8 cellular contexts compared by ENCODE assay signal in genomic region chr1:181090653-181091126, GRCh38. TPM values are rescaled to one million over a fixed set of nuclear protein-coding genes. Genes with fewer than 3 reads are reported as not detected.
A peak's percentile ranks its signal among the peaks of the same experiment; 100 is the strongest.
DNase-seq lines count a peak whose midpoint lies in the region; ATAC-seq, FAIRE-seq and TF ChIP-seq lines count a peak whose summit lies in the region.

No MANE protein-coding gene starts in this region.

- ATAC-seq in GM12878, result peak; percentile 31
- ATAC-seq in memory B cell (ENCODE audit: low read depth), result no peak
- no peak for ATAC-seq in GM18858 (IDR thresholded peaks at IDR 0.05; ENCODE audit: unreplicated experiment)
- no peak for ATAC-seq in HG02642 (IDR thresholded peaks at IDR 0.05; ENCODE audit: poor library complexity, unreplicated experiment)

- RAD21 ChIA-PET in GM12878 (lab: Charles Lee; ENCODE audit: unreplicated experiment), result interaction anchor here (0.8 to 26.9 kb wide), 20 partner anchors 9 to 209 kb away, joined by 3 to 966 read pairs (median 5); partner anchors contain the start of gene MR1

- POLR2A ChIA-PET in GM12878 (lab: Charles Lee), result interaction anchor here (0.6 to 10.4 kb wide), 19 partner anchors 8 to 186 kb away, joined by 3 to 142 read pairs (median 8); partner anchors contain the start of gene MR1

- BruUV-seq in GM12878 (replicated peaks; lab: Mats Ljungman, UMichigan), result no TSS peak

- H3K27me3 Mint-ChIP-seq in memory B cell (no peaks in the 10 kb centered on the region), type B pancreatic cell (peaks cover 17% of the 10 kb centered on the region)

- DNase-seq in ELR (ENCODE audit: low read depth) (peak; percentile 61), NCI-H69 (lab: John Stamatoyannopoulos, UW) (peak; percentile 58), GM12878 (ENCODE audit: low read depth, low spot score) (no peak), memory B cell (ENCODE audit: low spot score in 2 of 2) (no peak), type B pancreatic cell (ENCODE audit: extremely low spot score, unreplicated experiment) (no peak)
- DNase-seq in effector CD8-positive, alpha-beta T cell (lab: John Stamatoyannopoulos, UW), result no peak

- H4K20me1 ChIP-seq in GM12878 (ENCODE audit: control insufficient read depth, insufficient read depth), result peaks cover 5% of the 10 kb centered on the region; the same call in 1 of the 2 replicates

- CTCF ChIA-PET in GM12878 (lab: Yijun Ruan, JAX), result interaction anchor here (0.9 to 38.4 kb wide), 13 partner anchors 8 to 209 kb away, joined by 3 to 1067 read pairs (median 7); no protein-coding TSS in a partner anchor

- WGBS in GM12878 (ENCODE audit: insufficient coverage, insufficient replicate concordance, low lambda C conversion rate, missing lambda C conversion rate), result under 1% methylated on average over 9 of the region's 9 CpGs

- H3K9me3 Mint-ChIP-seq in memory B cell (no peaks in the 10 kb centered on the region), type B pancreatic cell (no peaks in the 10 kb centered on the region)

- TF ChIP-seq POLR2A in GM12878 (IDR thresholded peaks at IDR 0.05; ENCODE audit: low read depth, low read length), result no peak

- no peaks in the 10 kb centered on the region for H3K27me3 ChIP-seq in GM12878 (replicated peaks in 1 of 2; ENCODE audit: control insufficient read depth in 2 of 2, insufficient read depth in 2 of 2, low read length in 1 of 2)

- peaks cover 36% of the 10 kb centered on the region for H3K4me1 Mint-ChIP-seq in memory B cell
- peaks cover 39% of the 10 kb centered on the region for H3K4me1 Mint-ChIP-seq in type B pancreatic cell (ENCODE audit: unreplicated experiment)

- H3K4me1 ChIP-seq in GM12878 (ENCODE audit: control insufficient read depth, insufficient read depth, low read length), result peaks cover 11% of the 10 kb centered on the region

- intact Hi-C loops in GM12878 (cut with micrococcal nuclease; ENCODE audit: unreplicated experiment), result loop anchor here (1.0 kb wide), 1 partner anchor 50 kb away; no protein-coding TSS in a partner anchor

- peak overlapping the region; percentile 89 for H3K4me2 ChIP-seq in GM12878 (ENCODE audit: control insufficient read depth, insufficient read depth)

- H3K36me3 Mint-ChIP-seq in memory B cell, result peaks cover 29% of the 10 kb centered on the region
- H3K36me3 Mint-ChIP-seq in type B pancreatic cell, result peaks cover 13% of the 10 kb centered on the region

- H3K36me3 ChIP-seq in GM12878 (ENCODE audit: control insufficient read depth in 2 of 2, insufficient read depth in 2 of 2, low read length in 1 of 2), result peaks cover 0 to 18% of the 10 kb centered on the region in 2 experiments; a peak in 3 of 4 replicates

- TF ChIP-seq EP300 in GM12878 (IDR thresholded peaks at IDR 0.05; ENCODE audit: borderline replicate concordance in 1 of 2, control insufficient read depth in 1 of 2, low read depth in 2 of 2, low read length in 2 of 2), result no peak

- peak overlapping the region; percentile 94 for H3K4me3 Mint-ChIP-seq in memory B cell
- H3K4me3 Mint-ChIP-seq in type B pancreatic cell, result peak overlapping the region; percentile 99

- TF ChIP-seq CTCF in GM12878 (IDR thresholded peaks at IDR 0.05 in 2 of 3, conservative IDR thresholded peaks at IDR 0.05 in 1 of 3; ENCODE audit: control insufficient read depth in 2 of 3, extremely low read depth in 1 of 3, insufficient read depth in 1 of 3, low read depth in 3 of 3, low read length in 3 of 3) (no peak), type B pancreatic cell (conservative IDR thresholded peaks at IDR 0.05) (no peak)

- TF ChIP-seq RAD21 in GM12878 (IDR thresholded peaks at IDR 0.05; ENCODE audit: insufficient read depth, low read depth, low read length), result no peak

- H3K27ac Mint-ChIP-seq in memory B cell, result peak overlapping the region; percentile 99
- H3K27ac Mint-ChIP-seq in type B pancreatic cell, result peak overlapping the region; percentile 98

- no peak for FAIRE-seq in GM12878 (lab: Jason Lieb, UNC)

- H3K79me2 ChIP-seq in GM12878 (ENCODE audit: control insufficient read depth, insufficient read depth, low read length), result peaks cover 67% of the 10 kb centered on the region

- H3K9me3 ChIP-seq in GM12878 (replicated peaks; ENCODE audit: control insufficient read depth, insufficient read depth, low read length), result no peaks in the 10 kb centered on the region; the same call in 2 of the 3 replicates

- no peak overlapping the region for H2AFZ ChIP-seq in GM12878 (ENCODE audit: control insufficient read depth, low read depth, low read length)

- H3K4me3 ChIP-seq in GM12878, result peak overlapping the region; percentile 99

- in situ Hi-C loops in GM12878 (cut with MboI), result loop anchor here (5.0 kb wide), 1 partner anchor 42 kb away; no protein-coding TSS in a partner anchor

- H3K27ac ChIP-seq in GM12878 (ENCODE audit: control insufficient read depth, insufficient read depth), result peak overlapping the region; percentile 97

- SMC1A ChIA-PET in GM12878 (lab: Charles Lee; ENCODE audit: uncharacterized antibody, unreplicated experiment), result interaction anchor here (0.6 to 39.2 kb wide), 19 partner anchors 11 to 589 kb away, joined by 3 to 1399 read pairs (median 4); partner anchors contain the start of gene ACBD6

- H3K9ac ChIP-seq in GM12878 (ENCODE audit: control insufficient read depth, insufficient read depth, low read length), result peak overlapping the region; percentile 98

TF ChIP-seq in GM12878, 131 proteins besides CTCF, POLR2A, EP300 and RAD21 (continues in another document):
- TF ChIP-seq ZBED1 (IDR thresholded peaks at IDR 0.05; ENCODE audit: borderline replicate concordance), result 0 out of 2 replicates have a peak, but pooled peaks have one; percentile 25
- TF ChIP-seq RELB (IDR thresholded peaks at IDR 0.05; ENCODE audit: low read depth), result no peak
- TF ChIP-seq, protein P1, sequence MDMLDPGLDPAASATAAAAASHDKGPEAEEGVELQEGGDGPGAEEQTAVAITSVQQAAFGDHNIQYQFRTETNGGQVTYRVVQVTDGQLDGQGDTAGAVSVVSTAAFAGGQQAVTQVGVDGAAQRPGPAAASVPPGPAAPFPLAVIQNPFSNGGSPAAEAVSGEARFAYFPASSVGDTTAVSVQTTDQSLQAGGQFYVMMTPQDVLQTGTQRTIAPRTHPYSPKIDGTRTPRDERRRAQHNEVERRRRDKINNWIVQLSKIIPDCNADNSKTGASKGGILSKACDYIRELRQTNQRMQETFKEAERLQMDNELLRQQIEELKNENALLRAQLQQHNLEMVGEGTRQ (IDR thresholded peaks at IDR 0.05; ENCODE audit: borderline replicate concordance, low read depth, low read length), result no peak
- TF ChIP-seq CREB1 (IDR thresholded peaks at IDR 0.05; ENCODE audit: low read depth), result 0 out of 2 replicates have a peak, but pooled peaks have one; percentile 11
- peak; percentile 14; the same call in 1 of the 2 replicates for TF ChIP-seq MTA3 (IDR thresholded peaks at IDR 0.05; ENCODE audit: borderline replicate concordance, low read length)

RNA-seq across cellular contexts. Expression of gene IER5, which starts 2.2 kb away (rescaled TPM):
- 88.8 and 93.7 TPM in 2 replicates for total RNA-seq in GM12878 (2013; cell fraction: nucleolus; rRNA removed)
- 65.4 and 69.4 TPM in 2 replicates for total RNA-seq in GM12878 (2014; rRNA removed)
- 32.7 and 34.9 TPM in 2 replicates for total RNA-seq in GM12878 (2014; rRNA removed; fragmentation: Illumina TruSeq; extraction: Trizol)
- total RNA-seq in GM12878 (2021), result 73.9 and 75.2 TPM in 2 replicates
- polyA plus RNA-seq in GM12878 (2011; ENCODE audit: low read depth), result 6.6 TPM
- 36.4 and 44.1 TPM in 2 replicates for polyA plus RNA-seq in GM12878 (2011; rRNA removed)
- polyA plus RNA-seq in GM12878 (2011; cell fraction: cytosol; rRNA removed), result 32.3 and 38.9 TPM in 2 replicates
- 59.7 and 70.4 TPM in 2 replicates for polyA plus RNA-seq in GM12878 (2011; cell fraction: nucleus; rRNA removed)
- 24.5 and 28.7 TPM in 2 replicates for polyA plus RNA-seq in GM12878 (2012)
- polyA plus RNA-seq in GM12878 (2014; fragmentation: Illumina TruSeq; extraction: Trizol), result 22.4 and 26.2 TPM in 2 replicates
- polyA plus RNA-seq in GM12878 (2014; fragmentation: Nextera tagmentation; extraction: Ambion mirVana), result 10 to 100 TPM in 1 of 2 experiments, 1 to 10 TPM in 1; 6.2 to 19.5 TPM
- polyA plus RNA-seq in GM12878 (2014; rRNA removed), result 52.3 and 62.0 TPM in 2 replicates
- 10 to 100 TPM in 1 of 2 experiments, 1 to 10 TPM in 1; 4.3 to 11.7 TPM for polyA plus RNA-seq in GM12878 (2016; fragmentation: Nextera tagmentation; extraction: Ambion mirVana)
- 30.4 and 44.0 TPM in 2 replicates for polyA minus RNA-seq in GM12878 (2011; rRNA and poly(A)+ RNA removed)
- 24.5 TPM in 2 replicates for polyA minus RNA-seq in GM12878 (2011; cell fraction: cytosol; rRNA and poly(A)+ RNA removed)
- polyA minus RNA-seq in GM12878 (2011; cell fraction: nucleus; rRNA and poly(A)+ RNA removed), result 69.0 and 99.9 TPM in 2 replicates
- total RNA-seq in type B pancreatic cell (ENCODE audit: low replicate concordance), result 16.6 and 27.7 TPM in 2 replicates

RNA-seq across cellular contexts. Expression of gene MR1, which starts 56.9 kb away (rescaled TPM):
- total RNA-seq in GM12878 (2013; cell fraction: nucleolus; rRNA removed), result 81.0 and 93.9 TPM in 2 replicates
- total RNA-seq in GM12878 (2014; rRNA removed), result 29.5 and 30.4 TPM in 2 replicates
- total RNA-seq in GM12878 (2014; rRNA removed; fragmentation: Illumina TruSeq; extraction: Trizol), result 32.2 and 32.3 TPM in 2 replicates
- 26.3 and 29.0 TPM in 2 replicates for total RNA-seq in GM12878 (2021)
- polyA plus RNA-seq in GM12878 (2011; ENCODE audit: low read depth), result 21.6 TPM
- polyA plus RNA-seq in GM12878 (2011; rRNA removed), result 65.9 and 71.7 TPM in 2 replicates
- 42.6 and 46.8 TPM in 2 replicates for polyA plus RNA-seq in GM12878 (2011; cell fraction: cytosol; rRNA removed)
- polyA plus RNA-seq in GM12878 (2011; cell fraction: nucleus; rRNA removed), result 23.1 and 25.8 TPM in 2 replicates
- polyA plus RNA-seq in GM12878 (2012), result 20.0 and 23.8 TPM in 2 replicates
- 40.0 and 42.3 TPM in 2 replicates for polyA plus RNA-seq in GM12878 (2014; fragmentation: Illumina TruSeq; extraction: Trizol)
- 10 to 100 TPM; 24.7 to 28.5 TPM for polyA plus RNA-seq in GM12878 (2014; fragmentation: Nextera tagmentation; extraction: Ambion mirVana)
- 24.3 and 29.2 TPM in 2 replicates for polyA plus RNA-seq in GM12878 (2014; rRNA removed)
- 10 to 100 TPM; 35.7 to 36.4 TPM for polyA plus RNA-seq in GM12878 (2016; fragmentation: Nextera tagmentation; extraction: Ambion mirVana)
- polyA minus RNA-seq in GM12878 (2011; rRNA and poly(A)+ RNA removed), result 47.7 and 66.8 TPM in 2 replicates
- 9.9 and 15.5 TPM in 2 replicates for polyA minus RNA-seq in GM12878 (2011; cell fraction: cytosol; rRNA and poly(A)+ RNA removed)
- 23.2 and 32.4 TPM in 2 replicates for polyA minus RNA-seq in GM12878 (2011; cell fraction: nucleus; rRNA and poly(A)+ RNA removed)
- total RNA-seq in type B pancreatic cell (ENCODE audit: low replicate concordance), result 0.62 and 0.99 TPM in 2 replicates

Comparison
In these comparisons a context has a peak if more than half of its experiments do, and no peak if none do; other contexts are left out.
1. DNase-seq: peak in ELR (single experiment) and NCI-H69 (single experiment); none in GM12878 (single experiment), memory B cell (0 of 2), type B pancreatic cell (single experiment) and effector CD8-positive, alpha-beta T cell (single experiment).
2. RNA of gene MR1, which starts 56.9 kb away (total RNA-seq): 26.3 to 93.9 TPM in GM12878; 0.62 to 0.99 TPM in type B pancreatic cell; every median in the first group is over 10 times any median in the second.